In the genomic region with DNA sequence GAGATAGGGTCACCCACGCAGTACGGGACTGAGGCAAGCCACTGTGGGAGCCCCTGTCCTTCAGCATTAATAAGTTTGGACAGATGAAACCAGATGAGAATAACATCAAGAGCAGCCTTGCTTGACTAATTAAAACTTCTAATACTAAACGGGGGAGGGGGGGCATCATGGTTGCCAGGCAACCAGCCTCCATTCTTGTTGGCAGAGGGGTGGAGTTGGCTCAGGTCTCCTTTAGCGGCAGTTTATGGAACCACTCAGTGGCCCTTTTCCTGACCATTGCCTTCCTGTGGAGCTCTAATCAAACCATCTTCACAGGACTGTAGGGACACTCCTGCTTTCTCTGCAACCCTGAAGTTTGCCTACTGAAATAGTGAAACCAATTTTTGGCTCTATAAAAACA, we compare ENCODE assay signal across 16 cellular contexts. TPM values are rescaled to one million over a fixed set of nuclear protein-coding genes. Genes with fewer than 3 reads are reported as not detected.
A peak's percentile ranks its signal among the peaks of the same experiment; 100 is the strongest.
DNase-seq lines count a peak whose midpoint lies in the region; ATAC-seq lines count a peak whose summit lies in the region.
"Had no signal": no experiment of that assay in that cellular context is flagged by ENCODE, and none has a peak within 500 bp of the region (broad histone marks: within the 10 kb centered on the region; RNA-seq: fewer than 3 reads in every experiment).

No MANE protein-coding gene starts in this region.

- H3K9ac ChIP-seq in iPS-20b (ENCODE audit: low read depth, low read length), result no peak overlapping the region

- H3K4me1 ChIP-seq in iPS-20b (ENCODE audit: insufficient read depth, low read length), result peaks cover 45% of the 10 kb centered on the region
- H3K4me1 ChIP-seq: SJSA1 had no signal

- no peak overlapping the region for H3K27ac ChIP-seq in iPS-20b (ENCODE audit: low read length)
- H3K27ac ChIP-seq: SJSA1 had no signal

- H3K9me3 ChIP-seq in iPS-20b (ENCODE audit: insufficient read depth, low read depth, low read length), result no peaks in the 10 kb centered on the region
- H3K9me3 ChIP-seq: SJSA1 had no signal

- no peaks in the 10 kb centered on the region for H3K27me3 ChIP-seq in iPS-20b (ENCODE audit: insufficient read depth, low read length)

- no peak for ATAC-seq in GM19328 (IDR thresholded peaks at IDR 0.05; ENCODE audit: unreplicated experiment)
- ATAC-seq in HG03439 (IDR thresholded peaks at IDR 0.05; ENCODE audit: unreplicated experiment), result no peak
- ATAC-seq in left colon, result no peak

- H3K4me3 ChIP-seq in iPS-20b (ENCODE audit: low read length), result peak overlapping the region; percentile 23
- H3K4me3 ChIP-seq: SJSA1 had no signal

- intact Hi-C loops in left colon (cut with DNase I, micrococcal nuclease), result no loop called here

- peak; percentile 0 for DNase-seq in NCI-H1105 treated with DMSO at 0.1 percent for 48 hours (lab: John Stamatoyannopoulos, UW)
- no peak for DNase-seq in NCI-H1105 (lab: John Stamatoyannopoulos, UW)
- peak; percentile 17 for DNase-seq in Ammon's horn (ENCODE audit: low spot score)
- DNase-seq in NCI-H69 (lab: John Stamatoyannopoulos, UW), result peak; percentile 11
- DNase-seq in left colon, result no peak
- DNase-seq: C1 segment of cervical spinal cord, DMS153, NCI-H1048, NCI-H1930, NCI-H226, NCI-H526 treated with DMSO at 0.1 percent for 48 hours had no signal

- H3K36me3 ChIP-seq in iPS-20b (ENCODE audit: insufficient read depth, low read depth, low read length), result no peaks in the 10 kb centered on the region
- H3K36me3 ChIP-seq: SJSA1 had no signal

RNA-seq across cellular contexts. Expression of gene TMEM150C, which starts 24.3 kb away (rescaled TPM):
- 1 to 10 TPM; 1.8 to 3.7 TPM for total RNA-seq in left colon
- total RNA-seq: MCF 10A, SJSA1 had no signal

Comparison
In these comparisons a context has a peak if more than half of its experiments do, and no peak if none do; other contexts are left out.
1. DNase-seq: peak in NCI-H1105 treated with DMSO at 0.1 percent for 48 hours (single experiment), Ammon's horn (single experiment) and NCI-H69 (single experiment); none in NCI-H1105 (single experiment) and left colon (0 of 2).